ENCODE assay signal across 8 cellular contexts in genomic region chr1:153548722-153549695, GRCh38. TPM values are rescaled to one million over a fixed set of nuclear protein-coding genes. Genes with fewer than 3 reads are reported as not detected.
A peak's percentile ranks its signal among the peaks of the same experiment; 100 is the strongest.
DNase-seq lines count a peak whose midpoint lies in the region; ATAC-seq and TF ChIP-seq lines count a peak whose summit lies in the region.

S100A3 (minus strand) TSS chr1:153549258; CDS start chr1:153548485, 773 bp downstream.

- H3K4me2 ChIP-seq in PC-9, result peak within 1 kb of the TSS; percentile 43

- H3K79me2 ChIP-seq in PC-9 (ENCODE audit: low read depth), result peaks cover 8% of the 10 kb centered on the region; the same call in 1 of the 2 replicates

- no peaks in the 10 kb centered on the region for H4K20me1 ChIP-seq in PC-9 (ENCODE audit: insufficient read depth)

- intact Hi-C loops in CD4-positive, alpha-beta T cell (cut with DNase I, micrococcal nuclease), result loop anchor here in 1 of 2 experiments (5.0 kb wide), 1 partner anchor 83 kb away; the partner anchor contains the start of gene CHTOP
- intact Hi-C loops in PC-9 (cut with micrococcal nuclease; ENCODE audit: unreplicated experiment) (loop anchor here (2.0 kb wide), 1 partner anchor 18 kb away; no protein-coding TSS in a partner anchor), posterior vena cava (cut with DNase I) (no loop called here)

- no peaks in the 10 kb centered on the region for H3K36me3 ChIP-seq in PC-9 (ENCODE audit: low read depth)

- H3K27ac ChIP-seq in CD4-positive, alpha-beta T cell (ENCODE audit: low read depth, low read length), result no peak within 1 kb of the TSS
- H3K27ac ChIP-seq in PC-9, result peak within 1 kb of the TSS; percentile 17

- H3K27me3 Mint-ChIP-seq in CD4-positive, alpha-beta T cell, result no peaks in the 10 kb centered on the region

- H3K4me3 ChIP-seq in PC-9, result no peak within 1 kb of the TSS
- H3K4me3 ChIP-seq in fibroblast of mammary gland (ENCODE audit: control insufficient read depth, low read depth, low read length), result no peak within 1 kb of the TSS

- POLR2A ChIA-PET in CD4-positive, alpha-beta T cell (lab: Charles Lee), result interaction anchor here (1.2 kb wide), 1 partner anchor 15 kb away, joined by 3 read pairs; no protein-coding TSS in a partner anchor
- POLR2A ChIA-PET in PC-9 (lab: Charles Lee; ENCODE audit: unreplicated experiment), result interaction anchor here (1.2 kb wide), 1 partner anchor 8 kb away, joined by 3 read pairs; the partner anchor contains the start of gene S100A5

- CTCF ChIA-PET in CD4-positive, alpha-beta T cell (lab: Charles Lee), result interaction anchor here (0.6 kb wide), 1 partner anchor 14 kb away, joined by 5 read pairs; no protein-coding TSS in a partner anchor
- CTCF ChIA-PET in PC-9 (lab: Charles Lee), result interaction anchor here (1.1 kb wide), 1 partner anchor 19 kb away, joined by 4 read pairs; no protein-coding TSS in a partner anchor

- peaks cover 59% of the 10 kb centered on the region for H3K4me1 ChIP-seq in PC-9 (replicated peaks; ENCODE audit: insufficient read depth)

- DNase-seq in CD4-positive, alpha-beta T cell, result no peak
- peak; percentile 61 to 62 for DNase-seq in PC-9
- DNase-seq in fibroblast of mammary gland (ENCODE audit: low read depth), result peak; percentile 95
- DNase-seq in posterior vena cava (ENCODE audit: low spot score), result peak; percentile 94
- no peak for DNase-seq in NCI-H146 (lab: John Stamatoyannopoulos, UW)
- DNase-seq in NCI-H2107 (lab: John Stamatoyannopoulos, UW), result no peak
- no peak for DNase-seq in NCI-H2227 treated with DMSO at 0.1 percent for 48 hours (lab: John Stamatoyannopoulos, UW)
- no peak for DNase-seq in SHP77 (lab: John Stamatoyannopoulos, UW)

- peaks cover 14% of the 10 kb centered on the region for H3F3A ChIP-seq in PC-9 (ENCODE audit: insufficient read depth, low read depth)

- no peaks in the 10 kb centered on the region for H3K27me3 ChIP-seq in CD4-positive, alpha-beta T cell (ENCODE audit: control insufficient read depth, insufficient read depth, low read length)
- no peaks in the 10 kb centered on the region for H3K27me3 ChIP-seq in PC-9 (ENCODE audit: insufficient read depth, low read depth)

- no peak for TF ChIP-seq CTCF in CD4-positive, alpha-beta T cell (IDR thresholded peaks at IDR 0.05)
- TF ChIP-seq CTCF in PC-9 (conservative IDR thresholded peaks at IDR 0.05) (no peak), fibroblast of mammary gland (conservative IDR thresholded peaks at IDR 0.05; ENCODE audit: control insufficient read depth, insufficient read depth, low read depth, low read length) (peak; percentile 16)

- no peak within 1 kb of the TSS for H2AFZ ChIP-seq in PC-9

- peak within 1 kb of the TSS; percentile 71 for H3K27ac Mint-ChIP-seq in CD4-positive, alpha-beta T cell

- H3K9me3 Mint-ChIP-seq in CD4-positive, alpha-beta T cell, result no peaks in the 10 kb centered on the region

- peaks cover 35% of the 10 kb centered on the region for H3K4me1 Mint-ChIP-seq in CD4-positive, alpha-beta T cell (ENCODE audit: low read depth)

- no peak for ATAC-seq in CD4-positive, alpha-beta T cell (ENCODE audit: poor library complexity)

- no TSS peak for BruUV-seq in PC-9 (replicated peaks; lab: Mats Ljungman, UMichigan)

- no peaks in the 10 kb centered on the region for H3K9me2 ChIP-seq in PC-9 (ENCODE audit: insufficient read depth)

- H3K9me3 ChIP-seq in CD4-positive, alpha-beta T cell (ENCODE audit: control insufficient read depth, low read length), result no peaks in the 10 kb centered on the region
- no peaks in the 10 kb centered on the region for H3K9me3 ChIP-seq in PC-9 (ENCODE audit: insufficient read depth, low read depth)

- peaks cover 16% of the 10 kb centered on the region for H3K36me3 Mint-ChIP-seq in CD4-positive, alpha-beta T cell (ENCODE audit: low read depth)

- peak within 1 kb of the TSS; percentile 25 for H3K4me3 Mint-ChIP-seq in CD4-positive, alpha-beta T cell

RNA-seq across cellular contexts. Expression of gene S100A3, which starts in this region (rescaled TPM):
- total RNA-seq in CD4-positive, alpha-beta T cell, result not detected
- total RNA-seq in PC-9 (2021), result 1.5 and 2.4 TPM in 2 replicates
- total RNA-seq in posterior vena cava, result 1 to 10 TPM; 4.1 to 8.3 TPM

Comparison
In these comparisons a context has a peak if more than half of its experiments do, and no peak if none do; other contexts are left out.
1. DNase-seq: peak in PC-9 (2 of 2), fibroblast of mammary gland (single experiment) and posterior vena cava (single experiment); none in CD4-positive, alpha-beta T cell (0 of 10), NCI-H146 (single experiment), NCI-H2107 (single experiment), NCI-H2227 treated with DMSO at 0.1 percent for 48 hours (single experiment) and SHP77 (0 of 2).